2 cellular contexts compared by ENCODE assay signal in genomic region chr7:106418094-106418493, GRCh38.
TF ChIP-seq lines count a peak whose summit lies in the region.

No MANE protein-coding gene starts in this region.

TF ChIP-seq in liver, 16 proteins besides CTCF, POLR2A, EP300 and RAD21 (continued from another document):
- TF ChIP-seq REST (IDR thresholded peaks at IDR 0.05) (peak; percentile 74), SP1 (IDR thresholded peaks at IDR 0.05) (peak; percentile 93), MAX (IDR thresholded peaks at IDR 0.05) (peak; percentile 85), EGR1 (IDR thresholded peaks at IDR 0.05; ENCODE audit: low read depth in 2 of 2) (no peak), NR2F2 (IDR thresholded peaks at IDR 0.05) (no peak), FOXA1 (IDR thresholded peaks at IDR 0.05) (no peak), RXRA (IDR thresholded peaks at IDR 0.05) (peak; percentile 80 to 86)
TF ChIP-seq in liver: peak in this region for 13.

TF ChIP-seq in HepG2, 621 proteins besides CTCF, POLR2A, EP300 and RAD21 (continued from another document):
- TF ChIP-seq, protein P1, sequence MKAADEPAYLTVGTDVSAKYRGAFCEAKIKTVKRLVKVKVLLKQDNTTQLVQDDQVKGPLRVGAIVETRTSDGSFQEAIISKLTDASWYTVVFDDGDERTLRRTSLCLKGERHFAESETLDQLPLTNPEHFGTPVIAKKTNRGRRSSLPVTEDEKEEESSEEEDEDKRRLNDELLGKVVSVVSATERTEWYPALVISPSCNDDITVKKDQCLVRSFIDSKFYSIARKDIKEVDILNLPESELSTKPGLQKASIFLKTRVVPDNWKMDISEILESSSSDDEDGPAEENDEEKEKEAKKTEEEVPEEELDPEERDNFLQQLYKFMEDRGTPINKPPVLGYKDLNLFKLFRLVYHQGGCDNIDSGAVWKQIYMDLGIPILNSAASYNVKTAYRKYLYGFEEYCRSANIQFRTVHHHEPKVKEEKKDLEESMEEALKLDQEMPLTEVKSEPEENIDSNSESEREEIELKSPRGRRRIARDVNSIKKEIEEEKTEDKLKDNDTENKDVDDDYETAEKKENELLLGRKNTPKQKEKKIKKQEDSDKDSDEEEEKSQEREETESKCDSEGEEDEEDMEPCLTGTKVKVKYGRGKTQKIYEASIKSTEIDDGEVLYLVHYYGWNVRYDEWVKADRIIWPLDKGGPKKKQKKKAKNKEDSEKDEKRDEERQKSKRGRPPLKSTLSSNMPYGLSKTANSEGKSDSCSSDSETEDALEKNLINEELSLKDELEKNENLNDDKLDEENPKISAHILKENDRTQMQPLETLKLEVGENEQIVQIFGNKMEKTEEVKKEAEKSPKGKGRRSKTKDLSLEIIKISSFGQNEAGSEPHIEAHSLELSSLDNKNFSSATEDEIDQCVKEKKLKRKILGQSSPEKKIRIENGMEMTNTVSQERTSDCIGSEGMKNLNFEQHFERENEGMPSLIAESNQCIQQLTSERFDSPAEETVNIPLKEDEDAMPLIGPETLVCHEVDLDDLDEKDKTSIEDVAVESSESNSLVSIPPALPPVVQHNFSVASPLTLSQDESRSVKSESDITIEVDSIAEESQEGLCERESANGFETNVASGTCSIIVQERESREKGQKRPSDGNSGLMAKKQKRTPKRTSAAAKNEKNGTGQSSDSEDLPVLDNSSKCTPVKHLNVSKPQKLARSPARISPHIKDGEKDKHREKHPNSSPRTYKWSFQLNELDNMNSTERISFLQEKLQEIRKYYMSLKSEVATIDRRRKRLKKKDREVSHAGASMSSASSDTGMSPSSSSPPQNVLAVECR (CRISPR knock-in tag; IDR thresholded peaks at IDR 0.05; ENCODE audit: borderline replicate concordance) = no peak
- TF ChIP-seq HNRNPL (IDR thresholded peaks at IDR 0.05; ENCODE audit: low read depth, low read length) (no peak), PHF5A (CRISPR knock-in tag; IDR thresholded peaks at IDR 0.05; ENCODE audit: low read depth, unreplicated experiment) (no peak), ZNF430 (CRISPR knock-in tag; IDR thresholded peaks at IDR 0.05) (no peak), ISL2 (CRISPR knock-in tag; IDR thresholded peaks at IDR 0.05) (no peak), ZNF792 (CRISPR knock-in tag; IDR thresholded peaks at IDR 0.05) (no peak)
